In the genomic region with DNA sequence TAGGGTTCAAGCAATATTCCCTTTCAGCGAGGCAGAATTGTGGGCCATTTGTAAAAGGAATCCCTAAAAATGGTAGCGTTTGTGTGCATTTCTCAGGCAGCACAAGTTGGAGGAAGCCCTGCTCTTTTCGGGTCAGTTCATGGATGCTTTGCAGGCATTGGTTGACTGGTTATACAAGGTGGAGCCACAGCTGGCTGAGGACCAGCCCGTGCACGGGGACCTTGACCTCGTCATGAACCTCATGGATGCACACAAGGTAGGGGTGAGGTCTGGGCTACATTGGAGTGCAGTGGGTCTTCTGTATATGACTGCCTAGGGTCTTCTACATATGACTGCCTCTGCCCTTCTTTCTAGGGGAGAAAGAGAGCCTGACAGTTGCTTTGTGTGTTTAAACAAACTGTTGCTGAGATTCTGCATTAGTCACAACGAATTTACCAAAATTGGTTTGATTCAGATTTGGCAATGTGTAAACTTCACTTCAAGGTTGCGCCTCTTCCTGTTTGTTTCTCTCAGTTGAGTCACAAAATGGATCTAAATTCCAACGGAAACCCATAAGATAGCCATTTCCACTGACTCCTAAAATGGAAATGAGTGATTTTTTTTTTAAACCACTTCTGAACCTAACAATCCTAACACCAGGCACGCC, we compare ENCODE assay signal across 16 cellular contexts. TPM values are rescaled to one million over a fixed set of nuclear protein-coding genes. Genes with fewer than 3 reads are reported as not detected.
DNase-seq lines count a peak whose midpoint lies in the region; ATAC-seq and TF ChIP-seq lines count a peak whose summit lies in the region.
"Had no signal": no experiment of that assay in that cellular context is flagged by ENCODE, and none has a peak within 500 bp of the region (broad histone marks: within the 10 kb centered on the region; RNA-seq: fewer than 3 reads in every experiment).

No MANE protein-coding gene starts in this region.

- H3K4me3 ChIP-seq in AG09309 (ENCODE audit: control insufficient read depth, low read depth, low read length): no peak overlapping the region
- H3K4me3 ChIP-seq in mesenchymal stem cell (ENCODE audit: insufficient read depth in 1 of 2, low read depth in 1 of 2, low read length in 2 of 2): no peak overlapping the region

- H3K79me1 ChIP-seq in mesenchymal stem cell (replicated peaks; ENCODE audit: low read length, poor library complexity, severe bottlenecking): peaks cover 17% of the 10 kb centered on the region

- peak overlapping the region; percentile 2 for H3K27ac ChIP-seq in mesenchymal stem cell (ENCODE audit: low read length, poor library complexity, severe bottlenecking)

- no peak overlapping the region for H2AFZ ChIP-seq in mesenchymal stem cell (ENCODE audit: low read depth, low read length)

- H3K4me2 ChIP-seq in mesenchymal stem cell (ENCODE audit: low read length, poor library complexity, severe bottlenecking): no peak overlapping the region

- H3K4me1 Mint-ChIP-seq in HFFc6 (ENCODE audit: low read depth) (peaks cover 14% of the 10 kb centered on the region), immature natural killer cell (no peaks in the 10 kb centered on the region)
- no peaks in the 10 kb centered on the region for H3K4me1 Mint-ChIP-seq in activated T-helper 17 cell treated with anti-CD3 and anti-CD28 coated beads, Interleukin-2, amount 50 U/mL, for 72 hours
- H3K4me1 Mint-ChIP-seq: neural crest cell had no signal

- 56% methylated on average over 10 of the region's 10 CpGs for WGBS in mesenchymal stem cell

- peak overlapping the region; percentile 81 for H3K27ac Mint-ChIP-seq in HFFc6
- H3K27ac Mint-ChIP-seq in immature natural killer cell: peak overlapping the region in 2 of 6 donors; percentile 34 to 79
- no peak overlapping the region for H3K27ac Mint-ChIP-seq in activated T-helper 17 cell treated with anti-CD3 and anti-CD28 coated beads, Interleukin-2, amount 50 U/mL, for 72 hours

- no peak overlapping the region for H3K23ac ChIP-seq in mesenchymal stem cell (ENCODE audit: low read length in 2 of 2)

- H2AK5ac ChIP-seq in mesenchymal stem cell (ENCODE audit: low read length, severe bottlenecking): no peak overlapping the region

- H3K27me3 ChIP-seq in mesenchymal stem cell (ENCODE audit: control insufficient read depth in 1 of 2, insufficient read depth in 1 of 2, low read length in 2 of 2): no peaks in the 10 kb centered on the region

- no peak for ATAC-seq in activated T-helper 17 cell treated with anti-CD3 and anti-CD28 coated beads, Interleukin-2, amount 50 U/mL, for 72 hours (replicated peaks)

- H3K9me3 ChIP-seq in mesenchymal stem cell (ENCODE audit: control insufficient read depth, low read length): no peaks in the 10 kb centered on the region

- H2BK5ac ChIP-seq in mesenchymal stem cell (ENCODE audit: low read depth, low read length, poor library complexity, severe bottlenecking): no peak overlapping the region

- H3K9me3 Mint-ChIP-seq in HFFc6 (no peaks in the 10 kb centered on the region), immature natural killer cell (no peaks in the 10 kb centered on the region)
- H3K9me3 Mint-ChIP-seq in activated T-helper 17 cell treated with anti-CD3 and anti-CD28 coated beads, Interleukin-2, amount 50 U/mL, for 72 hours: no peaks in the 10 kb centered on the region
- H3K9me3 Mint-ChIP-seq: neural crest cell had no signal

- no peak overlapping the region for H2BK15ac ChIP-seq in mesenchymal stem cell (ENCODE audit: low read depth, poor library complexity, severe bottlenecking)

- H3K4me3 Mint-ChIP-seq in HFFc6: peak overlapping the region; percentile 58
- no peak overlapping the region for H3K4me3 Mint-ChIP-seq in immature natural killer cell
- H3K4me3 Mint-ChIP-seq in activated T-helper 17 cell treated with anti-CD3 and anti-CD28 coated beads, Interleukin-2, amount 50 U/mL, for 72 hours: no peak overlapping the region
- H3K4me3 Mint-ChIP-seq: neural crest cell had no signal

- TF ChIP-seq CTCF in AG09309 (IDR thresholded peaks at IDR 0.05; ENCODE audit: control insufficient read depth, insufficient read depth, low read depth, low read length, missing control alignments) (no peak), HFFc6 (IDR thresholded peaks at IDR 0.05) (no peak)

- no peak overlapping the region for H3K14ac ChIP-seq in mesenchymal stem cell (ENCODE audit: low read length in 2 of 2)

- H3K36me3 ChIP-seq in mesenchymal stem cell (ENCODE audit: control insufficient read depth in 1 of 2, insufficient read depth in 2 of 2, low read depth in 1 of 2, low read length in 2 of 2): peaks cover 57 to 95% of the 10 kb centered on the region in 2 experiments

- H4K91ac ChIP-seq in mesenchymal stem cell (ENCODE audit: low read length): no peak overlapping the region

- no peak overlapping the region for H2BK12ac ChIP-seq in mesenchymal stem cell (ENCODE audit: low read length in 2 of 2)

- DNase-seq in AG09309 (ENCODE audit: low read depth) (peak; percentile 39), HFFc6 (peak; percentile 30), dedifferentiated amniotic fluid mesenchymal stem cell (ENCODE audit: extremely low spot score) (peak; percentile 37), mesenchymal stem cell (peak; percentile 88), NCI-H2227 (lab: John Stamatoyannopoulos, UW; ENCODE audit: unreplicated experiment) (no peak), immature natural killer cell (no peak), DMS79 (lab: John Stamatoyannopoulos, UW) (no peak)
- DNase-seq: COR-L47; GOT3; NCI-H2029; stimulated activated CD4-positive, alpha-beta T cell treated with anti-CD3 and anti-CD28 coated beads, Interleukin-15, amount 100 ng/mL, for 24 hours had no signal

- peak overlapping the region; percentile 31 for H3K9ac ChIP-seq in mesenchymal stem cell (ENCODE audit: low read length)

- no peak overlapping the region for H3K4ac ChIP-seq in mesenchymal stem cell (ENCODE audit: low read depth in 1 of 2, low read length in 2 of 2)

- H3K27me3 Mint-ChIP-seq in HFFc6 (ENCODE audit: insufficient read depth) (peaks cover 6% of the 10 kb centered on the region), immature natural killer cell (ENCODE audit: low read depth in 3 of 3) (peaks cover 0 to 6% (median 0%) of the 10 kb centered on the region in 3 donors)
- H3K27me3 Mint-ChIP-seq in activated T-helper 17 cell treated with anti-CD3 and anti-CD28 coated beads, Interleukin-2, amount 50 U/mL, for 72 hours: no peaks in the 10 kb centered on the region

- no peak overlapping the region for H4K8ac ChIP-seq in mesenchymal stem cell (ENCODE audit: low read length)

- no peak overlapping the region for H3K18ac ChIP-seq in mesenchymal stem cell (ENCODE audit: low read depth in 1 of 2, low read length in 2 of 2)

- no peak overlapping the region for H2BK120ac ChIP-seq in mesenchymal stem cell (ENCODE audit: low read depth, low read length)

- peaks cover 63% of the 10 kb centered on the region for H3K36me3 Mint-ChIP-seq in HFFc6 (ENCODE audit: low read depth)
- H3K36me3 Mint-ChIP-seq in immature natural killer cell: peaks cover 21 to 74% (median 25%) of the 10 kb centered on the region in 3 donors
- H3K36me3 Mint-ChIP-seq in activated T-helper 17 cell treated with anti-CD3 and anti-CD28 coated beads, Interleukin-2, amount 50 U/mL, for 72 hours (ENCODE audit: low read depth): peaks cover 99% of the 10 kb centered on the region

- no peaks in the 10 kb centered on the region for H3K4me1 ChIP-seq in mesenchymal stem cell (ENCODE audit: control insufficient read depth, insufficient read depth, low read depth, low read length)

RNA-seq across cellular contexts. Expression of gene BMP8A, which starts 40.4 kb away (rescaled TPM):
- total RNA-seq in HFFc6 (2021; fragmentation: NEBNext Ultra II Directional; extraction: Animal tissue kit (Norgen Biotek cat#: 25700)): not detected
- polyA plus RNA-seq in mesenchymal stem cell (2013, experiment 1 of 2): not detected
- not detected for polyA plus RNA-seq in mesenchymal stem cell (2013, experiment 2 of 2)
- polyA plus RNA-seq in immature natural killer cell: not detected
- under 1 TPM in 1 of 2 donors, not detected in 1; 0.30 TPM for total RNA-seq in activated T-helper 17 cell treated with anti-CD3 and anti-CD28 coated beads, Interleukin-2, amount 50 U/mL, for 72 hours
- total RNA-seq: epithelial cell of proximal tubule; T-helper 1 cell treated with Interleukin-12 subunit alpha and Interleukin-12 subunit beta and Interleukin-4 antibody, amounts not matched to agents 30 ng/mL and 1 ng/mL, for 36 hours had no signal
- polyA plus RNA-seq: keratinocyte had no signal

Comparison
In these comparisons a context has a peak if more than half of its experiments do, and no peak if none do; other contexts are left out.
1. DNase-seq: peak in AG09309 (single experiment), HFFc6 (single experiment), dedifferentiated amniotic fluid mesenchymal stem cell (single experiment) and mesenchymal stem cell (single experiment); none in NCI-H2227 (single experiment), immature natural killer cell (0 of 3) and DMS79 (single experiment).